Comparison of ENCODE assay signal across 8 cellular contexts in genomic region chr9:127763918-127764384, GRCh38. TPM values are rescaled to one million over a fixed set of nuclear protein-coding genes. Genes with fewer than 3 reads are reported as not detected.
DNase-seq lines count a peak whose midpoint lies in the region; ATAC-seq, FAIRE-seq and TF ChIP-seq lines count a peak whose summit lies in the region.

No MANE protein-coding gene starts in this region.

- intact Hi-C loops in K562 (cut with micrococcal nuclease) (loop anchor here (1.0 to 2.0 kb wide), 3 partner anchors 21 to 107 kb away; no protein-coding TSS in a partner anchor), right lobe of liver (cut with DNase I) (no loop called here)

- H2AFZ ChIP-seq in MM.1S (ENCODE audit: low read length) (no peak overlapping the region), K562 (ENCODE audit: low read depth, low read length) (no peak overlapping the region)

- H3K9me2 ChIP-seq in MM.1S (replicated peaks; ENCODE audit: insufficient read depth, low read length) = no peaks in the 10 kb centered on the region

- TF ChIP-seq POLR2A in K562 (conservative IDR thresholded peaks at IDR 0.05) (no peak), right lobe of liver (IDR thresholded peaks at IDR 0.05) (no peak)

- DNase-seq in DMS53 treated with DMSO at 0.1 percent for 48 hours (lab: John Stamatoyannopoulos, UW; ENCODE audit: unreplicated experiment) (peak; percentile 10), MM.1S (no peak), K562 (ENCODE audit: extremely low read depth in 1 of 4, low spot score in 3 of 4) (peak; percentile 48 to 85 (median 62)), right lobe of liver (peak; percentile 55 to 60 (median 59)), globus pallidus (ENCODE audit: low spot score) (no peak), NCI-H2081 (lab: John Stamatoyannopoulos, UW) (no peak)

- peak; percentile 85 for FAIRE-seq in K562 (lab: Jason Lieb, UNC)

- POLR2A ChIA-PET in K562 (lab: Yijun Ruan, JAX) = interaction anchor here (0.6 to 1.3 kb wide), 3 partner anchors 20 to 162 kb away, joined by 3 to 5 read pairs (median 3); no protein-coding TSS in a partner anchor

- peak; percentile 39 for TF ChIP-seq CTCF in MM.1S (IDR thresholded peaks at IDR 0.05; ENCODE audit: low read length)
- TF ChIP-seq CTCF in K562 (IDR thresholded peaks at IDR 0.05 in 2 of 3, conservative IDR thresholded peaks at IDR 0.05 in 1 of 3; ENCODE audit: insufficient read depth in 2 of 3, low read depth in 1 of 3, low read length in 3 of 3) = peak; percentile 78 to 85 (median 84)
- TF ChIP-seq CTCF in right lobe of liver (IDR thresholded peaks at IDR 0.05) = peak; percentile 27 to 43 (median 38)

- in situ Hi-C loops in K562 (cut with MboI) = loop anchor here (25.0 kb wide), 1 partner anchor 598 kb away; the partner anchor contains the start of gene URM1

- peaks cover 21% of the 10 kb centered on the region for H3K79me2 ChIP-seq in MM.1S (ENCODE audit: low read length)
- no peaks in the 10 kb centered on the region for H3K79me2 ChIP-seq in K562 (ENCODE audit: control insufficient read depth, insufficient read depth, low read length)

- peak; percentile 96 for ATAC-seq in K562
- ATAC-seq in right lobe of liver = peak; percentile 66 to 76 (median 68)
- no peak for ATAC-seq in HG02642 (IDR thresholded peaks at IDR 0.05; ENCODE audit: poor library complexity, unreplicated experiment)
- no peak for ATAC-seq in HG03025 (IDR thresholded peaks at IDR 0.05; ENCODE audit: low FRiP score, unreplicated experiment)

- H3K9me3 ChIP-seq in MM.1S (replicated peaks; ENCODE audit: insufficient read depth, low read length) (no peaks in the 10 kb centered on the region), K562 (replicated peaks; ENCODE audit: control insufficient read depth, insufficient read depth, low read depth, low read length) (no peaks in the 10 kb centered on the region), right lobe of liver (no peaks in the 10 kb centered on the region)

- BruUV-seq in K562 (replicated peaks; lab: Mats Ljungman, UMichigan) = no TSS peak

- 0 out of 2 replicates have a peak, but pooled peaks cover 3% of the 10 kb centered on the region for H3K4me1 ChIP-seq in MM.1S (ENCODE audit: low read length)
- peaks cover 13 to 32% of the 10 kb centered on the region in 2 experiments for H3K4me1 ChIP-seq in K562 (replicated peaks in 1 of 2; ENCODE audit: control insufficient read depth in 2 of 2, insufficient read depth in 2 of 2, low read length in 2 of 2)
- H3K4me1 ChIP-seq in right lobe of liver = no peaks in the 10 kb centered on the region

- peak; percentile 58 to 91 for TF ChIP-seq RAD21 in K562 (CRISPR knock-in tag; conservative IDR thresholded peaks at IDR 0.05 in 1 of 2, IDR thresholded peaks at IDR 0.05 in 1 of 2)

- H3K4me2 ChIP-seq in MM.1S (ENCODE audit: low read depth, low read length) = no peak overlapping the region
- no peak overlapping the region for H3K4me2 ChIP-seq in K562 (ENCODE audit: insufficient read depth, low read length)

- TF ChIP-seq EP300 in K562 (IDR thresholded peaks at IDR 0.05; ENCODE audit: low read length) = no peak

- H3K36me3 ChIP-seq in MM.1S (replicated peaks; ENCODE audit: insufficient read depth, low read length) (no peaks in the 10 kb centered on the region), K562 (ENCODE audit: control insufficient read depth, insufficient read depth, low read length) (no peaks in the 10 kb centered on the region), right lobe of liver (no peaks in the 10 kb centered on the region)

- H3K9me1 ChIP-seq in K562 (ENCODE audit: control insufficient read depth, insufficient read depth, low read length) = peaks cover 3% of the 10 kb centered on the region

- no peak overlapping the region for H3K27ac ChIP-seq in MM.1S (ENCODE audit: low read length)
- no peak overlapping the region for H3K27ac ChIP-seq in K562 (ENCODE audit: extremely low read depth, low read depth, low read length)
- no peak overlapping the region for H3K27ac ChIP-seq in right lobe of liver

- 13% methylated on average over 6 of the region's 7 CpGs for WGBS in K562 (ENCODE audit: insufficient coverage, low coverage, missing lambda C conversion rate)
- WGBS in right lobe of liver (ENCODE audit: insufficient coverage, low coverage, low lambda C conversion rate, missing lambda C conversion rate) = 44% methylated on average over 6 of the region's 7 CpGs

- H3K4me3 ChIP-seq in MM.1S (ENCODE audit: low read length) (no peak overlapping the region), K562 (no peak overlapping the region), right lobe of liver (no peak overlapping the region)

- no peaks in the 10 kb centered on the region for H3K27me3 ChIP-seq in MM.1S (replicated peaks; ENCODE audit: insufficient read depth, low read length)
- no peaks in the 10 kb centered on the region; a peak in 1 of 5 replicates for H3K27me3 ChIP-seq in K562 (ENCODE audit: control insufficient read depth in 2 of 2, insufficient read depth in 2 of 2, low read length in 2 of 2)
- H3K27me3 ChIP-seq in right lobe of liver = no peaks in the 10 kb centered on the region

- H4K20me1 ChIP-seq in MM.1S (ENCODE audit: insufficient read depth, low read length) (no peaks in the 10 kb centered on the region), K562 (replicated peaks; ENCODE audit: control insufficient read depth, insufficient read depth, low read length) (no peaks in the 10 kb centered on the region)

- no peaks in the 10 kb centered on the region for H3F3A ChIP-seq in MM.1S (ENCODE audit: insufficient read depth, low read length)

- no peak overlapping the region for H3K9ac ChIP-seq in MM.1S (ENCODE audit: low read length)
- H3K9ac ChIP-seq in K562 (ENCODE audit: insufficient read depth in 1 of 2, low read depth in 2 of 2, low read length in 2 of 2) = peak overlapping the region in 1 of 2 experiments; percentile 72; a peak in 2 of 4 replicates

- CTCF ChIA-PET in K562 (lab: Yijun Ruan, JAX; ENCODE audit: low intra/inter-chr PET ratio) = interaction anchor here (2.3 kb wide), 1 partner anchor 21 kb away, joined by 15 read pairs; the partner anchor contains the start of gene CDK9

RNA-seq across cellular contexts. Expression of gene SH2D3C, which starts 14.5 kb away (rescaled TPM):
- 0.77 and 4.1 TPM in 2 replicates for total RNA-seq in K562 (2011; cell fraction: chromatin; rRNA removed; ENCODE audit: low replicate concordance)
- total RNA-seq in K562 (2011; cell fraction: nucleolus; rRNA removed) = 0.92 and 1.2 TPM in 2 replicates
- 0.88 and 1.3 TPM in 2 replicates for total RNA-seq in K562 (2011; cell fraction: nucleoplasm; rRNA removed)
- total RNA-seq in K562 (2014; rRNA removed) (0.29 and 1.2 TPM in 2 replicates), K562 (2014; rRNA removed; fragmentation: Illumina TruSeq; extraction: Trizol) (0.11 and 0.19 TPM in 2 replicates), K562 (2015; rRNA removed; fragmentation: Illumina TruSeq; extraction: Trizol) (0.29 and 0.34 TPM in 2 replicates), K562 (2021) (0.83 and 0.89 TPM in 2 replicates), right lobe of liver (1 to 10 TPM; 1.7 to 5.6 (median 2.7) TPM)
- polyA plus RNA-seq in K562 (2011; rRNA removed) (0.22 and 1.3 TPM in 2 replicates), K562 (2014; fragmentation: Illumina TruSeq; extraction: Trizol) (0.19 and 0.29 TPM in 2 replicates), K562 (2014; fragmentation: Nextera tagmentation; extraction: Ambion mirVana) (under 1 TPM in 1 of 2 experiments, not detected in 1; 0.03 TPM), K562 (2014; rRNA removed) (0.21 and 0.38 TPM in 2 replicates)
- polyA plus RNA-seq in K562 (2011; cell fraction: cytosol; rRNA removed) = 0.86 and 1.3 TPM in 2 replicates
- 1.5 TPM in 2 replicates for polyA plus RNA-seq in K562 (2011; cell fraction: nucleus; rRNA removed)
- 1.2 and 2.2 TPM in 2 replicates for polyA plus RNA-seq in K562 (2012)
- polyA minus RNA-seq in K562 (2011; rRNA and poly(A)+ RNA removed) = 0.42 and 0.46 TPM in 2 replicates
- polyA minus RNA-seq in K562 (2011; cell fraction: cytosol; rRNA and poly(A)+ RNA removed) = 2.4 TPM in 1 of 2 replicates, not detected in the other
- 0.94 and 1.00 TPM in 2 replicates for polyA minus RNA-seq in K562 (2011; cell fraction: nucleus; rRNA and poly(A)+ RNA removed)

RNA-seq across cellular contexts. Expression of gene CDK9, which starts 21.9 kb away (rescaled TPM):
- 56.0 and 127 TPM in 2 replicates for total RNA-seq in K562 (2011; cell fraction: chromatin; rRNA removed; ENCODE audit: low replicate concordance)
- total RNA-seq in K562 (2011; cell fraction: nucleolus; rRNA removed) = 76.7 and 85.9 TPM in 2 replicates
- total RNA-seq in K562 (2011; cell fraction: nucleoplasm; rRNA removed) = 52.5 and 57.5 TPM in 2 replicates
- 33.0 and 36.7 TPM in 2 replicates for total RNA-seq in K562 (2014; rRNA removed)
- 27.5 and 27.9 TPM in 2 replicates for total RNA-seq in K562 (2014; rRNA removed; fragmentation: Illumina TruSeq; extraction: Trizol)
- total RNA-seq in K562 (2015; rRNA removed; fragmentation: Illumina TruSeq; extraction: Trizol) = 28.1 and 29.8 TPM in 2 replicates
- 75.2 and 78.6 TPM in 2 replicates for total RNA-seq in K562 (2021)
- polyA plus RNA-seq in K562 (2011; rRNA removed) = 44.6 and 51.9 TPM in 2 replicates
- polyA plus RNA-seq in K562 (2011; cell fraction: cytosol; rRNA removed) = 44.4 and 58.1 TPM in 2 replicates
- 121 and 155 TPM in 2 replicates for polyA plus RNA-seq in K562 (2011; cell fraction: nucleus; rRNA removed)
- polyA plus RNA-seq in K562 (2012) = 52.1 and 60.8 TPM in 2 replicates
- polyA plus RNA-seq in K562 (2014; fragmentation: Illumina TruSeq; extraction: Trizol) = 54.1 and 60.5 TPM in 2 replicates
- 1 to 10 TPM; 4.2 to 5.0 TPM for polyA plus RNA-seq in K562 (2014; fragmentation: Nextera tagmentation; extraction: Ambion mirVana)
- polyA plus RNA-seq in K562 (2014; rRNA removed) = 34.7 and 42.6 TPM in 2 replicates
- 45.5 and 76.0 TPM in 2 replicates for polyA minus RNA-seq in K562 (2011; rRNA and poly(A)+ RNA removed)
- polyA minus RNA-seq in K562 (2011; cell fraction: cytosol; rRNA and poly(A)+ RNA removed) = 25.9 and 42.3 TPM in 2 replicates
- 31.0 and 33.8 TPM in 2 replicates for polyA minus RNA-seq in K562 (2011; cell fraction: nucleus; rRNA and poly(A)+ RNA removed)
- total RNA-seq in right lobe of liver = 100 to 1,000 TPM in 1 of 6 experiments, 10 to 100 TPM in 5; 49.4 to 107 (median 54.5) TPM

RNA-seq across cellular contexts. Expression of gene TOR2A, which starts 28.9 kb away (rescaled TPM):
- total RNA-seq in K562 (2011; cell fraction: chromatin; rRNA removed; ENCODE audit: low replicate concordance) = 7.9 and 25.4 TPM in 2 replicates
- total RNA-seq in K562 (2011; cell fraction: nucleolus; rRNA removed) = 33.0 and 44.0 TPM in 2 replicates
- total RNA-seq in K562 (2011; cell fraction: nucleoplasm; rRNA removed) = 22.6 and 27.5 TPM in 2 replicates
- total RNA-seq in K562 (2014; rRNA removed) = 21.3 and 23.5 TPM in 2 replicates
- total RNA-seq in K562 (2014; rRNA removed; fragmentation: Illumina TruSeq; extraction: Trizol) = 3.0 and 3.7 TPM in 2 replicates
- total RNA-seq in K562 (2015; rRNA removed; fragmentation: Illumina TruSeq; extraction: Trizol) = 11.1 and 12.0 TPM in 2 replicates
- total RNA-seq in K562 (2021) = 25.9 and 28.3 TPM in 2 replicates
- polyA plus RNA-seq in K562 (2011; rRNA removed) = 8.4 and 15.0 TPM in 2 replicates
- polyA plus RNA-seq in K562 (2011; cell fraction: cytosol; rRNA removed) = 20.5 and 35.0 TPM in 2 replicates
- polyA plus RNA-seq in K562 (2011; cell fraction: nucleus; rRNA removed) = 34.3 and 45.7 TPM in 2 replicates
- 20.6 and 50.6 TPM in 2 replicates for polyA plus RNA-seq in K562 (2012)
- 15.7 and 22.6 TPM in 2 replicates for polyA plus RNA-seq in K562 (2014; fragmentation: Illumina TruSeq; extraction: Trizol)
- 1 to 10 TPM in 1 of 2 experiments, under 1 TPM in 1; 0.80 to 1.1 TPM for polyA plus RNA-seq in K562 (2014; fragmentation: Nextera tagmentation; extraction: Ambion mirVana)
- 22.5 and 27.2 TPM in 2 replicates for polyA plus RNA-seq in K562 (2014; rRNA removed)
- 2.8 and 3.6 TPM in 2 replicates for polyA minus RNA-seq in K562 (2011; rRNA and poly(A)+ RNA removed)
- polyA minus RNA-seq in K562 (2011; cell fraction: cytosol; rRNA and poly(A)+ RNA removed) = 11.3 and 18.2 TPM in 2 replicates
- polyA minus RNA-seq in K562 (2011; cell fraction: nucleus; rRNA and poly(A)+ RNA removed) = 12.5 and 19.1 TPM in 2 replicates
- 10 to 100 TPM in 2 of 6 experiments, 1 to 10 TPM in 4; 6.1 to 15.3 (median 7.7) TPM for total RNA-seq in right lobe of liver

RNA-seq across cellular contexts. Expression of gene FPGS, which starts 38.7 kb away (rescaled TPM):
- total RNA-seq in K562 (2011; cell fraction: chromatin; rRNA removed; ENCODE audit: low replicate concordance) = 82.8 and 192 TPM in 2 replicates
- 117 and 131 TPM in 2 replicates for total RNA-seq in K562 (2011; cell fraction: nucleolus; rRNA removed)
- total RNA-seq in K562 (2011; cell fraction: nucleoplasm; rRNA removed) = 76.6 and 93.6 TPM in 2 replicates
- 77.1 and 91.1 TPM in 2 replicates for total RNA-seq in K562 (2014; rRNA removed)
- 19.7 and 32.6 TPM in 2 replicates for total RNA-seq in K562 (2014; rRNA removed; fragmentation: Illumina TruSeq; extraction: Trizol)
- total RNA-seq in K562 (2015; rRNA removed; fragmentation: Illumina TruSeq; extraction: Trizol) = 52.9 and 54.0 TPM in 2 replicates
- 85.1 and 90.2 TPM in 2 replicates for total RNA-seq in K562 (2021)
- 59.2 and 65.5 TPM in 2 replicates for polyA plus RNA-seq in K562 (2011; rRNA removed)
- 77.6 and 147 TPM in 2 replicates for polyA plus RNA-seq in K562 (2011; cell fraction: cytosol; rRNA removed)
- 83.8 and 119 TPM in 2 replicates for polyA plus RNA-seq in K562 (2011; cell fraction: nucleus; rRNA removed)
- polyA plus RNA-seq in K562 (2012) = 59.3 and 62.8 TPM in 2 replicates
- 86.4 and 87.8 TPM in 2 replicates for polyA plus RNA-seq in K562 (2014; fragmentation: Illumina TruSeq; extraction: Trizol)
- polyA plus RNA-seq in K562 (2014; fragmentation: Nextera tagmentation; extraction: Ambion mirVana) = 1 to 10 TPM in 1 of 2 experiments, under 1 TPM in 1; 0.84 to 2.0 TPM
- 61.4 and 63.1 TPM in 2 replicates for polyA plus RNA-seq in K562 (2014; rRNA removed)
- polyA minus RNA-seq in K562 (2011; rRNA and poly(A)+ RNA removed) = 31.3 and 52.3 TPM in 2 replicates
- polyA minus RNA-seq in K562 (2011; cell fraction: cytosol; rRNA and poly(A)+ RNA removed) = 47.3 and 50.9 TPM in 2 replicates
- polyA minus RNA-seq in K562 (2011; cell fraction: nucleus; rRNA and poly(A)+ RNA removed) = 28.5 and 31.4 TPM in 2 replicates
- 10 to 100 TPM; 44.3 to 68.5 (median 56.9) TPM for total RNA-seq in right lobe of liver

RNA-seq across cellular contexts. Expression of gene TTC16, which starts 48.1 kb away (rescaled TPM):
- total RNA-seq in K562 (2011; cell fraction: chromatin; rRNA removed; ENCODE audit: low replicate concordance) = not detected in 2 replicates
- total RNA-seq in K562 (2011; cell fraction: nucleolus; rRNA removed) = not detected in 2 replicates
- not detected in 2 replicates for total RNA-seq in K562 (2011; cell fraction: nucleoplasm; rRNA removed)
- not detected in 2 replicates for total RNA-seq in K562 (2014; rRNA removed)
- not detected in 2 replicates for total RNA-seq in K562 (2014; rRNA removed; fragmentation: Illumina TruSeq; extraction: Trizol)
- total RNA-seq in K562 (2015; rRNA removed; fragmentation: Illumina TruSeq; extraction: Trizol) = not detected in 2 replicates
- total RNA-seq in K562 (2021) = not detected in 2 replicates
- not detected in 2 replicates for polyA plus RNA-seq in K562 (2011; rRNA removed)
- not detected in 2 replicates for polyA plus RNA-seq in K562 (2011; cell fraction: cytosol; rRNA removed)
- polyA plus RNA-seq in K562 (2011; cell fraction: nucleus; rRNA removed) = 0.03 and 0.04 TPM in 2 replicates
- polyA plus RNA-seq in K562 (2012) = not detected in 2 replicates
- polyA plus RNA-seq in K562 (2014; fragmentation: Illumina TruSeq; extraction: Trizol) = not detected in 2 replicates
- polyA plus RNA-seq in K562 (2014; fragmentation: Nextera tagmentation; extraction: Ambion mirVana) = not detected
- 0.11 TPM in 1 of 2 replicates, not detected in the other for polyA plus RNA-seq in K562 (2014; rRNA removed)
- not detected in 2 replicates for polyA minus RNA-seq in K562 (2011; rRNA and poly(A)+ RNA removed)
- polyA minus RNA-seq in K562 (2011; cell fraction: cytosol; rRNA and poly(A)+ RNA removed) = not detected in 2 replicates
- polyA minus RNA-seq in K562 (2011; cell fraction: nucleus; rRNA and poly(A)+ RNA removed) = not detected in 2 replicates
- total RNA-seq in right lobe of liver = under 1 TPM in 2 of 6 experiments, not detected in 4; 0.05 to 0.12 TPM

Comparison
In these comparisons a context has a peak if more than half of its experiments do, and no peak if none do; other contexts are left out.
1. DNase-seq: peak in DMS53 treated with DMSO at 0.1 percent for 48 hours (single experiment), K562 (4 of 4) and right lobe of liver (3 of 3); none in MM.1S (single experiment), globus pallidus (single experiment) and NCI-H2081 (0 of 2).
2. ATAC-seq: peak in K562 (single experiment) and right lobe of liver (4 of 4); none in HG02642 (single experiment) and HG03025 (single experiment).
3. Peak in every context shown above with its lines, with median percentiles within 50 percentile points of each other: CTCF ChIP-seq.